ENCODE assay signal across 24 cellular contexts in genomic region chr7:101993311-101993710, GRCh38.
"Had no signal": no experiment of that assay in that cellular context is flagged by ENCODE, and none has a peak within 500 bp of the region (broad histone marks: within the 10 kb centered on the region; RNA-seq: fewer than 3 reads in every experiment).

No MANE protein-coding gene starts in this region.

- H3K4me1 ChIP-seq: breast epithelium, right lobe of liver, tibial artery, upper lobe of right lung had no signal

- H3K9me3 ChIP-seq: breast epithelium, mucosa of descending colon, right lobe of liver, tibial artery, upper lobe of right lung had no signal

- H3K4me3 ChIP-seq: breast epithelium, mucosa of descending colon, right lobe of liver, tibial artery, upper lobe of right lung had no signal

- H3K27me3 ChIP-seq: breast epithelium, right lobe of liver, tibial artery, upper lobe of right lung had no signal

- DNase-seq: activated CD4-positive, alpha-beta memory T cell treated with anti-CD3 and anti-CD28 coated beads, Interleukin-2, amount 10 ng/mL, durations not matched to agents 7 days and 5 days; activated CD4-positive, alpha-beta T cell treated with anti-CD3 and anti-CD28 coated beads for 1 hour; activated CD4-positive, alpha-beta T cell treated with anti-CD3 and anti-CD28 coated beads, Interleukin-2, amount 10 ng/mL, durations not matched to agents 7 days and 5 days; activated CD8-positive, alpha-beta memory T cell treated with anti-CD3 and anti-CD28 coated beads, Interleukin-2, amount 50 U/mL, for 48 hours; activated gamma-delta T cell; activated naive CD4-positive, alpha-beta T cell treated with anti-CD3 and anti-CD28 coated beads, Interleukin-2, amount 50 U/mL, for 16 hours; activated naive CD8-positive, alpha-beta T cell treated with anti-CD3 and anti-CD28 coated beads, Interleukin-2, amount 50 U/mL, for 24 hours; activated T-cell treated with anti-CD3 and anti-CD28 coated beads, Interleukin-2, amount 50 U/mL, for 24 hours; endodermal cell; foreskin fibroblast; head of caudate nucleus; hippocampal formation; left cardiac atrium; left ventricle myocardium superior; mucosa of descending colon; right lobe of liver; stimulated activated CD4-positive, alpha-beta T cell treated with anti-CD3 and anti-CD28 coated beads, Interleukin-12 subunit alpha, Interleukin-12 subunit beta, amount 100 ng/mL, for 4 hours; stimulated activated CD4-positive, alpha-beta T cell treated with anti-CD3 and anti-CD28 coated beads, Interleukin-4, amount 100 ng/mL, for 1 hour; stimulated activated naive CD8-positive, alpha-beta T cell treated with anti-CD3 and anti-CD28 coated beads, Interleukin-15, amount 100 ng/mL, for 72 hours; T-helper 9 cell; tibial artery; upper lobe of right lung; WERI-Rb-1 had no signal

- H3K36me3 ChIP-seq: breast epithelium, right lobe of liver, tibial artery, upper lobe of right lung, WERI-Rb-1 had no signal

- H3K27ac ChIP-seq: breast epithelium, right lobe of liver, tibial artery, upper lobe of right lung, WERI-Rb-1 had no signal
